In genomic region chr5:167143726-167144125, GRCh38 we compare ENCODE assay signal across 24 cellular contexts.
"Had no signal": no experiment of that assay in that cellular context is flagged by ENCODE, and none has a peak within 500 bp of the region (broad histone marks: within the 10 kb centered on the region; RNA-seq: fewer than 3 reads in every experiment).

No MANE protein-coding gene starts in this region.

- H3K27me3 Mint-ChIP-seq: dendritic cell treated with granulocyte-macrophage colony-stimulating factor and Interleukin-4, amounts not matched to agents 40 ng/mL and 50 ng/mL, for 4 days; effector memory CD8-positive, alpha-beta T cell; naive thymus-derived CD4-positive, alpha-beta T cell; stimulated activated memory B cell treated with anti-CD40 and anti-IgM and Interleukin-4, amounts not matched to agents 10 μg/mL and 1 μg/mL and 100 μg/mL, for 72 hours; stimulated activated naive CD8-positive, alpha-beta T cell treated with anti-CD3 and anti-CD28 coated beads, Interleukin-15, Interleukin-2, amounts not matched to agents 100 ng/mL and 50 ng/mL, for 24 hours had no signal

- H3K36me3 Mint-ChIP-seq: naive thymus-derived CD4-positive, alpha-beta T cell; stimulated activated memory B cell treated with anti-CD40 and anti-IgM and Interleukin-4, amounts not matched to agents 10 μg/mL and 1 μg/mL and 100 μg/mL, for 72 hours had no signal

- H3K27ac Mint-ChIP-seq: dendritic cell treated with granulocyte-macrophage colony-stimulating factor and Interleukin-4, amounts not matched to agents 40 ng/mL and 50 ng/mL, for 4 days; effector memory CD8-positive, alpha-beta T cell; naive thymus-derived CD4-positive, alpha-beta T cell; stimulated activated memory B cell treated with anti-CD40 and anti-IgM and Interleukin-4, amounts not matched to agents 10 μg/mL and 1 μg/mL and 100 μg/mL, for 72 hours; stimulated activated naive CD8-positive, alpha-beta T cell treated with anti-CD3 and anti-CD28 coated beads, Interleukin-15, Interleukin-2, amounts not matched to agents 100 ng/mL and 50 ng/mL, for 24 hours had no signal

- H3K4me3 Mint-ChIP-seq: dendritic cell treated with granulocyte-macrophage colony-stimulating factor and Interleukin-4, amounts not matched to agents 40 ng/mL and 50 ng/mL, for 4 days; effector memory CD8-positive, alpha-beta T cell; naive thymus-derived CD4-positive, alpha-beta T cell; stimulated activated memory B cell treated with anti-CD40 and anti-IgM and Interleukin-4, amounts not matched to agents 10 μg/mL and 1 μg/mL and 100 μg/mL, for 72 hours; stimulated activated naive CD8-positive, alpha-beta T cell treated with anti-CD3 and anti-CD28 coated beads, Interleukin-15, Interleukin-2, amounts not matched to agents 100 ng/mL and 50 ng/mL, for 24 hours had no signal

- H3K27ac ChIP-seq: epithelial cell of prostate, esophagus muscularis mucosa, gastrocnemius medialis, heart right ventricle, neutrophil, psoas muscle, spleen, tibial nerve, upper lobe of right lung, vagina had no signal

- ATAC-seq: effector memory CD8-positive, alpha-beta T cell; gastrocnemius medialis; heart right ventricle; left cardiac atrium; left ventricle myocardium superior; naive thymus-derived CD4-positive, alpha-beta T cell; psoas muscle; sciatic nerve; stimulated activated memory B cell treated with anti-CD40 and anti-IgM and Interleukin-4, amounts not matched to agents 10 μg/mL and 1 μg/mL and 100 μg/mL, for 72 hours; upper lobe of right lung had no signal

- H3K9me3 Mint-ChIP-seq: dendritic cell treated with granulocyte-macrophage colony-stimulating factor and Interleukin-4, amounts not matched to agents 40 ng/mL and 50 ng/mL, for 4 days; stimulated activated memory B cell treated with anti-CD40 and anti-IgM and Interleukin-4, amounts not matched to agents 10 μg/mL and 1 μg/mL and 100 μg/mL, for 72 hours had no signal

- DNase-seq: effector memory CD8-positive, alpha-beta T cell; gastrocnemius medialis; heart right ventricle; hypothalamus; kidney; left cardiac atrium; left ventricle myocardium superior; naive thymus-derived CD4-positive, alpha-beta T cell; psoas muscle; retina; spleen; stimulated activated CD4-positive, alpha-beta T cell treated with anti-CD3 and anti-CD28 coated beads, Interleukin-15, amount 100 ng/mL, for 24 hours; stimulated activated CD4-positive, alpha-beta T cell treated with anti-CD3 and anti-CD28 coated beads, Interleukin-1b, Interleukin-23, amount 100 ng/mL, for 48 hours; stimulated activated CD4-positive, alpha-beta T cell treated with anti-CD3 and anti-CD28 coated beads, Interleukin-4, amount 100 ng/mL, for 24 hours; upper lobe of right lung had no signal

- H3K36me3 ChIP-seq: esophagus muscularis mucosa, gastrocnemius medialis, heart right ventricle, neutrophil, spleen, tibial nerve, upper lobe of right lung, vagina had no signal

- H3K4me3 ChIP-seq: esophagus muscularis mucosa, gastrocnemius medialis, heart right ventricle, psoas muscle, spleen, tibial nerve, upper lobe of right lung, vagina had no signal

- H3K4me1 Mint-ChIP-seq: naive thymus-derived CD4-positive, alpha-beta T cell; stimulated activated memory B cell treated with anti-CD40 and anti-IgM and Interleukin-4, amounts not matched to agents 10 μg/mL and 1 μg/mL and 100 μg/mL, for 72 hours had no signal

- H3K9me3 ChIP-seq: esophagus muscularis mucosa, gastrocnemius medialis, heart right ventricle, neutrophil, psoas muscle, tibial nerve, upper lobe of right lung, vagina had no signal

- H3K27me3 ChIP-seq: esophagus muscularis mucosa, gastrocnemius medialis, heart right ventricle, neutrophil, spleen, tibial nerve, upper lobe of right lung, vagina had no signal

- H3K4me1 ChIP-seq: esophagus muscularis mucosa, gastrocnemius medialis, heart right ventricle, psoas muscle, spleen, tibial nerve, upper lobe of right lung, vagina had no signal
